Comparison of ENCODE assay signal across 1 cellular context in the genomic region with DNA sequence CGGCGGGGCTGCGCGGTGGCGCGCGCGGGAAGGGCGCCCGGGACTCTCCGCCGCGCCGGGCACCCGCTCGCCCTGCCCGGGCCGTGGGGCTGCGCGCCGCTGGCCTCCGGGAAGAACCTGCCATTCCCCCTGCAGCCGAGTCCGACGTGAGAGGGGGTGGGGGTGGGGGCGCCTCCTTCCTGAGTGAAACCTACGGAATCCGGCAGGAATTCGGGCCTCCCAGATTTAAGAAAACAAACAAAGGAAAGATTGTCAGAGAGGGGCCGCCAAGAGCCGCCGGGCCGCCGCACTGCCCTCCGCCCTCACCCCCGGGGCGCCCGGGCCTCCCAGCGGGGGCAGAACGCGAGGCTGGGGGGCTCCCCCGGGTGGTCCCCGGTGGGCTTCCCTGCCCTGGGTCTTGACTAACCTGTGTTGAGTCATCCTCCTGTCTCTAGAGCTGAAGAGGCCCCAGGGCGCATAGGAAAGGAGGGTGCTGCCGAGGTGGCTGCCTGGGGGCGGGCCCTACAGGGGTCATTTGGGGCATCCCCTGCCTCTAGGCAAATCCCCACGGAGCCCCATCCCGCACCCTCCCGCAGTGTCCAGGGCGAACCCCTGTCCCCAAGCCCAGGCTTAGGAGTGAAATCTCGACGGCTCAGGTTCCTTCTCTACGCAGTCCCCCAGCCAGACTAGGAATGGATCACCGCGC.
A peak's percentile ranks its signal among the peaks of the same experiment; 100 is the strongest.
TF ChIP-seq lines count a peak whose summit lies in the region.

No MANE protein-coding gene starts in this region.

TF ChIP-seq in HepG2, 621 proteins besides CTCF, POLR2A, EP300 and RAD21 (continued from another document and continues in another):
- TF ChIP-seq, protein P1, sequence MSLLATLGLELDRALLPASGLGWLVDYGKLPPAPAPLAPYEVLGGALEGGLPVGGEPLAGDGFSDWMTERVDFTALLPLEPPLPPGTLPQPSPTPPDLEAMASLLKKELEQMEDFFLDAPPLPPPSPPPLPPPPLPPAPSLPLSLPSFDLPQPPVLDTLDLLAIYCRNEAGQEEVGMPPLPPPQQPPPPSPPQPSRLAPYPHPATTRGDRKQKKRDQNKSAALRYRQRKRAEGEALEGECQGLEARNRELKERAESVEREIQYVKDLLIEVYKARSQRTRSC (CRISPR knock-in tag; IDR thresholded peaks at IDR 0.05; ENCODE audit: low read depth): no peak
- 0 out of 2 replicates have a peak, but pooled peaks have one; percentile 56 for TF ChIP-seq ZNF564 (CRISPR knock-in tag; IDR thresholded peaks at IDR 0.05)
- no peak for TF ChIP-seq ZNF616 (CRISPR knock-in tag; IDR thresholded peaks at IDR 0.05; ENCODE audit: low read depth)
- TF ChIP-seq ZFY (CRISPR knock-in tag; IDR thresholded peaks at IDR 0.05): peak; percentile 54; the same call in 1 of the 2 replicates
- TF ChIP-seq, protein P2, sequence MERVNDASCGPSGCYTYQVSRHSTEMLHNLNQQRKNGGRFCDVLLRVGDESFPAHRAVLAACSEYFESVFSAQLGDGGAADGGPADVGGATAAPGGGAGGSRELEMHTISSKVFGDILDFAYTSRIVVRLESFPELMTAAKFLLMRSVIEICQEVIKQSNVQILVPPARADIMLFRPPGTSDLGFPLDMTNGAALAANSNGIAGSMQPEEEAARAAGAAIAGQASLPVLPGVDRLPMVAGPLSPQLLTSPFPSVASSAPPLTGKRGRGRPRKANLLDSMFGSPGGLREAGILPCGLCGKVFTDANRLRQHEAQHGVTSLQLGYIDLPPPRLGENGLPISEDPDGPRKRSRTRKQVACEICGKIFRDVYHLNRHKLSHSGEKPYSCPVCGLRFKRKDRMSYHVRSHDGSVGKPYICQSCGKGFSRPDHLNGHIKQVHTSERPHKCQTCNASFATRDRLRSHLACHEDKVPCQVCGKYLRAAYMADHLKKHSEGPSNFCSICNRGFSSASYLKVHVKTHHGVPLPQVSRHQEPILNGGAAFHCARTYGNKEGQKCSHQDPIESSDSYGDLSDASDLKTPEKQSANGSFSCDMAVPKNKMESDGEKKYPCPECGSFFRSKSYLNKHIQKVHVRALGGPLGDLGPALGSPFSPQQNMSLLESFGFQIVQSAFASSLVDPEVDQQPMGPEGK (CRISPR knock-in tag; IDR thresholded peaks at IDR 0.05): peak; percentile 95
- TF ChIP-seq, protein P3, sequence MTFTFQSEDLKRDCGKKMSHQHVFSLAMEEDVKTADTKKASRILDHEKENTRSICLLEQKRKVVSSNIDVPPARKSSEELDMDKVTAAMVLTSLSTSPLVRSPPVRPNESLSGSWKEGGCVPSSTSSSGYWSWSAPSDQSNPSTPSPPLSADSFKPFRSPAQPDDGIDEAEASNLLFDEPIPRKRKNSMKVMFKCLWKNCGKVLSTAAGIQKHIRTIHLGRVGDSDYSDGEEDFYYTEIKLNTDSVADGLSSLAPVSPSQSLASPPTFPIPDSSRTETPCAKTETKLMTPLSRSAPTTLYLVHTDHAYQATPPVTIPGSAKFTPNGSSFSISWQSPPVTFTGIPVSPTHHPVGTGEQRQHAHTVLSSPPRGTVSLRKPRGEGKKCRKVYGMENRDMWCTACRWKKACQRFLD (CRISPR knock-in tag; IDR thresholded peaks at IDR 0.05; ENCODE audit: borderline replicate concordance): 0 out of 2 replicates have a peak, but pooled peaks have one; percentile 47
- peak; percentile 47 for TF ChIP-seq ZNF781 (CRISPR knock-in tag; IDR thresholded peaks at IDR 0.05; ENCODE audit: borderline replicate concordance, not compliant biosample characterization)
- TF ChIP-seq, protein P4, sequence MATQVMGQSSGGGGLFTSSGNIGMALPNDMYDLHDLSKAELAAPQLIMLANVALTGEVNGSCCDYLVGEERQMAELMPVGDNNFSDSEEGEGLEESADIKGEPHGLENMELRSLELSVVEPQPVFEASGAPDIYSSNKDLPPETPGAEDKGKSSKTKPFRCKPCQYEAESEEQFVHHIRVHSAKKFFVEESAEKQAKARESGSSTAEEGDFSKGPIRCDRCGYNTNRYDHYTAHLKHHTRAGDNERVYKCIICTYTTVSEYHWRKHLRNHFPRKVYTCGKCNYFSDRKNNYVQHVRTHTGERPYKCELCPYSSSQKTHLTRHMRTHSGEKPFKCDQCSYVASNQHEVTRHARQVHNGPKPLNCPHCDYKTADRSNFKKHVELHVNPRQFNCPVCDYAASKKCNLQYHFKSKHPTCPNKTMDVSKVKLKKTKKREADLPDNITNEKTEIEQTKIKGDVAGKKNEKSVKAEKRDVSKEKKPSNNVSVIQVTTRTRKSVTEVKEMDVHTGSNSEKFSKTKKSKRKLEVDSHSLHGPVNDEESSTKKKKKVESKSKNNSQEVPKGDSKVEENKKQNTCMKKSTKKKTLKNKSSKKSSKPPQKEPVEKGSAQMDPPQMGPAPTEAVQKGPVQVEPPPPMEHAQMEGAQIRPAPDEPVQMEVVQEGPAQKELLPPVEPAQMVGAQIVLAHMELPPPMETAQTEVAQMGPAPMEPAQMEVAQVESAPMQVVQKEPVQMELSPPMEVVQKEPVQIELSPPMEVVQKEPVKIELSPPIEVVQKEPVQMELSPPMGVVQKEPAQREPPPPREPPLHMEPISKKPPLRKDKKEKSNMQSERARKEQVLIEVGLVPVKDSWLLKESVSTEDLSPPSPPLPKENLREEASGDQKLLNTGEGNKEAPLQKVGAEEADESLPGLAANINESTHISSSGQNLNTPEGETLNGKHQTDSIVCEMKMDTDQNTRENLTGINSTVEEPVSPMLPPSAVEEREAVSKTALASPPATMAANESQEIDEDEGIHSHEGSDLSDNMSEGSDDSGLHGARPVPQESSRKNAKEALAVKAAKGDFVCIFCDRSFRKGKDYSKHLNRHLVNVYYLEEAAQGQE (IDR thresholded peaks at IDR 0.05; ENCODE audit: borderline replicate concordance in 1 of 2, low read depth in 1 of 2, low read length in 2 of 2): no peak
- TF ChIP-seq, protein P5, sequence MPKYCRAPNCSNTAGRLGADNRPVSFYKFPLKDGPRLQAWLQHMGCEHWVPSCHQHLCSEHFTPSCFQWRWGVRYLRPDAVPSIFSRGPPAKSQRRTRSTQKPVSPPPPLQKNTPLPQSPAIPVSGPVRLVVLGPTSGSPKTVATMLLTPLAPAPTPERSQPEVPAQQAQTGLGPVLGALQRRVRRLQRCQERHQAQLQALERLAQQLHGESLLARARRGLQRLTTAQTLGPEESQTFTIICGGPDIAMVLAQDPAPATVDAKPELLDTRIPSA (CRISPR knock-in tag; IDR thresholded peaks at IDR 0.05; ENCODE audit: borderline replicate concordance): no peak
- peak; percentile 47; the same call in 1 of the 2 replicates for TF ChIP-seq ISL2 (CRISPR knock-in tag; IDR thresholded peaks at IDR 0.05)
- TF ChIP-seq ZNF260 (CRISPR knock-in tag; IDR thresholded peaks at IDR 0.05; ENCODE audit: borderline replicate concordance, low read depth): no peak
- no peak for TF ChIP-seq ZFP62 (CRISPR knock-in tag; IDR thresholded peaks at IDR 0.05)
- TF ChIP-seq HOXA3 (CRISPR knock-in tag; IDR thresholded peaks at IDR 0.05): peak; percentile 37; the same call in 1 of the 2 replicates
- TF ChIP-seq FLYWCH1 (CRISPR knock-in tag; IDR thresholded peaks at IDR 0.05): no peak
- no peak for TF ChIP-seq HCFC1 (IDR thresholded peaks at IDR 0.05; ENCODE audit: low read depth, low read length)
- TF ChIP-seq ZNF709 (CRISPR knock-in tag; IDR thresholded peaks at IDR 0.05): no peak; the same call in 1 of the 2 replicates
- TF ChIP-seq, protein P6, sequence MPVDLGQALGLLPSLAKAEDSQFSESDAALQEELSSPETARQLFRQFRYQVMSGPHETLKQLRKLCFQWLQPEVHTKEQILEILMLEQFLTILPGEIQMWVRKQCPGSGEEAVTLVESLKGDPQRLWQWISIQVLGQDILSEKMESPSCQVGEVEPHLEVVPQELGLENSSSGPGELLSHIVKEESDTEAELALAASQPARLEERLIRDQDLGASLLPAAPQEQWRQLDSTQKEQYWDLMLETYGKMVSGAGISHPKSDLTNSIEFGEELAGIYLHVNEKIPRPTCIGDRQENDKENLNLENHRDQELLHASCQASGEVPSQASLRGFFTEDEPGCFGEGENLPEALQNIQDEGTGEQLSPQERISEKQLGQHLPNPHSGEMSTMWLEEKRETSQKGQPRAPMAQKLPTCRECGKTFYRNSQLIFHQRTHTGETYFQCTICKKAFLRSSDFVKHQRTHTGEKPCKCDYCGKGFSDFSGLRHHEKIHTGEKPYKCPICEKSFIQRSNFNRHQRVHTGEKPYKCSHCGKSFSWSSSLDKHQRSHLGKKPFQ (CRISPR knock-in tag; IDR thresholded peaks at IDR 0.05; ENCODE audit: insufficient replicate concordance): no peak
- TF ChIP-seq ZNF205 (CRISPR knock-in tag; IDR thresholded peaks at IDR 0.05): peak; percentile 24; the same call in 1 of the 2 replicates
- peak; percentile 10; the same call in 1 of the 2 replicates for TF ChIP-seq RARA (CRISPR knock-in tag; IDR thresholded peaks at IDR 0.05)
- peak; percentile 61; the same call in 1 of the 2 replicates for TF ChIP-seq PHF21A (CRISPR knock-in tag; IDR thresholded peaks at IDR 0.05)
- TF ChIP-seq MED1 (CRISPR knock-in tag; IDR thresholded peaks at IDR 0.05): peak; percentile 31; the same call in 1 of the 2 replicates
- no peak for TF ChIP-seq TCF7L2 (IDR thresholded peaks at IDR 0.05; ENCODE audit: low read depth, low read length)
- TF ChIP-seq CREM (IDR thresholded peaks at IDR 0.05): no peak
- no peak for TF ChIP-seq CREM (CRISPR knock-in tag; IDR thresholded peaks at IDR 0.05)
- TF ChIP-seq, protein P7, sequence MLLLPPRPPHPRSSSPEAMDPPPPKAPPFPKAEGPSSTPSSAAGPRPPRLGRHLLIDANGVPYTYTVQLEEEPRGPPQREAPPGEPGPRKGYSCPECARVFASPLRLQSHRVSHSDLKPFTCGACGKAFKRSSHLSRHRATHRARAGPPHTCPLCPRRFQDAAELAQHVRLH (CRISPR knock-in tag; IDR thresholded peaks at IDR 0.05; ENCODE audit: borderline replicate concordance, low read depth): no peak
- TF ChIP-seq HDAC6 (IDR thresholded peaks at IDR 0.05; ENCODE audit: low read depth, low read length): no peak
- TF ChIP-seq, protein P8, sequence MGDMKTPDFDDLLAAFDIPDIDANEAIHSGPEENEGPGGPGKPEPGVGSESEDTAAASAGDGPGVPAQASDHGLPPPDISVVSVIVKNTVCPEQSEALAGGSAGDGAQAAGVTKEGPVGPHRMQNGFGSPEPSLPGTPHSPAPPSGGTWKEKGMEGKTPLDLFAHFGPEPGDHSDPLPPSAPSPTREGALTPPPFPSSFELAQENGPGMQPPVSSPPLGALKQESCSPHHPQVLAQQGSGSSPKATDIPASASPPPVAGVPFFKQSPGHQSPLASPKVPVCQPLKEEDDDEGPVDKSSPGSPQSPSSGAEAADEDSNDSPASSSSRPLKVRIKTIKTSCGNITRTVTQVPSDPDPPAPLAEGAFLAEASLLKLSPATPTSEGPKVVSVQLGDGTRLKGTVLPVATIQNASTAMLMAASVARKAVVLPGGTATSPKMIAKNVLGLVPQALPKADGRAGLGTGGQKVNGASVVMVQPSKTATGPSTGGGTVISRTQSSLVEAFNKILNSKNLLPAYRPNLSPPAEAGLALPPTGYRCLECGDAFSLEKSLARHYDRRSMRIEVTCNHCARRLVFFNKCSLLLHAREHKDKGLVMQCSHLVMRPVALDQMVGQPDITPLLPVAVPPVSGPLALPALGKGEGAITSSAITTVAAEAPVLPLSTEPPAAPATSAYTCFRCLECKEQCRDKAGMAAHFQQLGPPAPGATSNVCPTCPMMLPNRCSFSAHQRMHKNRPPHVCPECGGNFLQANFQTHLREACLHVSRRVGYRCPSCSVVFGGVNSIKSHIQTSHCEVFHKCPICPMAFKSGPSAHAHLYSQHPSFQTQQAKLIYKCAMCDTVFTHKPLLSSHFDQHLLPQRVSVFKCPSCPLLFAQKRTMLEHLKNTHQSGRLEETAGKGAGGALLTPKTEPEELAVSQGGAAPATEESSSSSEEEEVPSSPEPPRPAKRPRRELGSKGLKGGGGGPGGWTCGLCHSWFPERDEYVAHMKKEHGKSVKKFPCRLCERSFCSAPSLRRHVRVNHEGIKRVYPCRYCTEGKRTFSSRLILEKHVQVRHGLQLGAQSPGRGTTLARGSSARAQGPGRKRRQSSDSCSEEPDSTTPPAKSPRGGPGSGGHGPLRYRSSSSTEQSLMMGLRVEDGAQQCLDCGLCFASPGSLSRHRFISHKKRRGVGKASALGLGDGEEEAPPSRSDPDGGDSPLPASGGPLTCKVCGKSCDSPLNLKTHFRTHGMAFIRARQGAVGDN (CRISPR knock-in tag; IDR thresholded peaks at IDR 0.05): peak; percentile 77
- peak; percentile 73 for TF ChIP-seq RBM39 (IDR thresholded peaks at IDR 0.05; ENCODE audit: low read depth, low read length, poor library complexity, severe bottlenecking)
- TF ChIP-seq LCORL (IDR thresholded peaks at IDR 0.05): no peak
- peak; percentile 30; the same call in 1 of the 2 replicates for TF ChIP-seq LCORL (CRISPR knock-in tag; IDR thresholded peaks at IDR 0.05)
- peak; percentile 21 for TF ChIP-seq XRCC5 (optimal IDR thresholded peaks at IDR 0.05; ENCODE audit: low read length)
- TF ChIP-seq ATM (IDR thresholded peaks at IDR 0.05; ENCODE audit: borderline replicate concordance): no peak
- TF ChIP-seq BRD4 (CRISPR knock-in tag; IDR thresholded peaks at IDR 0.05): no peak
- TF ChIP-seq AGO2 (optimal IDR thresholded peaks at IDR 0.05; ENCODE audit: low read depth, low read length): peak; percentile 61
- TF ChIP-seq RELA (CRISPR knock-in tag; IDR thresholded peaks at IDR 0.05): 0 out of 2 replicates have a peak, but pooled peaks have one; percentile 43
- TF ChIP-seq ELF4 (CRISPR knock-in tag; IDR thresholded peaks at IDR 0.05; ENCODE audit: borderline replicate concordance): no peak
- peak; percentile 23; the same call in 1 of the 2 replicates for TF ChIP-seq FOXA3 (CRISPR knock-in tag; IDR thresholded peaks at IDR 0.05)
- TF ChIP-seq, protein P9, sequence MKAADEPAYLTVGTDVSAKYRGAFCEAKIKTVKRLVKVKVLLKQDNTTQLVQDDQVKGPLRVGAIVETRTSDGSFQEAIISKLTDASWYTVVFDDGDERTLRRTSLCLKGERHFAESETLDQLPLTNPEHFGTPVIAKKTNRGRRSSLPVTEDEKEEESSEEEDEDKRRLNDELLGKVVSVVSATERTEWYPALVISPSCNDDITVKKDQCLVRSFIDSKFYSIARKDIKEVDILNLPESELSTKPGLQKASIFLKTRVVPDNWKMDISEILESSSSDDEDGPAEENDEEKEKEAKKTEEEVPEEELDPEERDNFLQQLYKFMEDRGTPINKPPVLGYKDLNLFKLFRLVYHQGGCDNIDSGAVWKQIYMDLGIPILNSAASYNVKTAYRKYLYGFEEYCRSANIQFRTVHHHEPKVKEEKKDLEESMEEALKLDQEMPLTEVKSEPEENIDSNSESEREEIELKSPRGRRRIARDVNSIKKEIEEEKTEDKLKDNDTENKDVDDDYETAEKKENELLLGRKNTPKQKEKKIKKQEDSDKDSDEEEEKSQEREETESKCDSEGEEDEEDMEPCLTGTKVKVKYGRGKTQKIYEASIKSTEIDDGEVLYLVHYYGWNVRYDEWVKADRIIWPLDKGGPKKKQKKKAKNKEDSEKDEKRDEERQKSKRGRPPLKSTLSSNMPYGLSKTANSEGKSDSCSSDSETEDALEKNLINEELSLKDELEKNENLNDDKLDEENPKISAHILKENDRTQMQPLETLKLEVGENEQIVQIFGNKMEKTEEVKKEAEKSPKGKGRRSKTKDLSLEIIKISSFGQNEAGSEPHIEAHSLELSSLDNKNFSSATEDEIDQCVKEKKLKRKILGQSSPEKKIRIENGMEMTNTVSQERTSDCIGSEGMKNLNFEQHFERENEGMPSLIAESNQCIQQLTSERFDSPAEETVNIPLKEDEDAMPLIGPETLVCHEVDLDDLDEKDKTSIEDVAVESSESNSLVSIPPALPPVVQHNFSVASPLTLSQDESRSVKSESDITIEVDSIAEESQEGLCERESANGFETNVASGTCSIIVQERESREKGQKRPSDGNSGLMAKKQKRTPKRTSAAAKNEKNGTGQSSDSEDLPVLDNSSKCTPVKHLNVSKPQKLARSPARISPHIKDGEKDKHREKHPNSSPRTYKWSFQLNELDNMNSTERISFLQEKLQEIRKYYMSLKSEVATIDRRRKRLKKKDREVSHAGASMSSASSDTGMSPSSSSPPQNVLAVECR (CRISPR knock-in tag; IDR thresholded peaks at IDR 0.05; ENCODE audit: borderline replicate concordance): no peak
- no peak for TF ChIP-seq NCOR1 (IDR thresholded peaks at IDR 0.05; ENCODE audit: borderline replicate concordance, low read length)
